ENCODE assay signal across 21 cellular contexts in the genomic region with DNA sequence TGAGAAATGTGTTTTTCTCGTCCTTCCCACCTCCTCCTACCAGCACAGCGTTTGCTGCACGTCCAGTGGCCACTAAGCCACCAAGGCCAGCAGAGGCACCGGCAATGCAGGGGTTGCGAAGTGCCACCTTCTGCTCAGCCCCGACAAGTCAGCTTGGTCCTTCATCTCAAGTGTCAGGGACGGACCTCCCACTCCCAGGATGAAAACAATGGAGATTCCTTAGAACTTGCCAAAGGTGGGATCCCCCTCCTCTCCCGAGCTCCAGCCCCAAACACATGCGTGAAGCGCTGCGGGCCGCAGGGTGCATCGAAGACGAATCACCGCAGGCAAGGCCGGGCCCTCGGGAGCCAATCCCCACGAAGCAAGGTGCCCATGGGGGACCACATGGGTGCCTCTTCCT.
"Had no signal": no experiment of that assay in that cellular context is flagged by ENCODE, and none has a peak within 500 bp of the region (broad histone marks: within the 10 kb centered on the region; RNA-seq: fewer than 3 reads in every experiment).

No MANE protein-coding gene starts in this region.

- H3K4me3 Mint-ChIP-seq: activated B cell treated with CpG ODN at 0.5 μM for 24 hours; activated CD4-positive, alpha-beta T cell treated with anti-CD3 and anti-CD28 coated beads, Interleukin-2, amount 10 ng/mL, durations not matched to agents 24 days and 14 days; activated naive CD4-positive, alpha-beta T cell treated with anti-CD3 and anti-CD28 coated beads, Interleukin-2, amount 10 ng/mL, durations not matched to agents 7 days and 5 days; activated naive CD8-positive, alpha-beta T cell treated with anti-CD3 and anti-CD28 coated beads for 36 hours; activated T-helper 17 cell treated with anti-CD3 and anti-CD28 coated beads, Interleukin-2, amount 50 U/mL, for 72 hours; T-helper 17 cell had no signal

- H3K27ac Mint-ChIP-seq: activated B cell treated with CpG ODN at 0.5 μM for 24 hours; activated CD4-positive, alpha-beta T cell treated with anti-CD3 and anti-CD28 coated beads, Interleukin-2, amount 10 ng/mL, durations not matched to agents 24 days and 14 days; activated naive CD4-positive, alpha-beta T cell treated with anti-CD3 and anti-CD28 coated beads, Interleukin-2, amount 10 ng/mL, durations not matched to agents 7 days and 5 days; activated naive CD8-positive, alpha-beta T cell treated with anti-CD3 and anti-CD28 coated beads for 36 hours; activated T-helper 17 cell treated with anti-CD3 and anti-CD28 coated beads, Interleukin-2, amount 50 U/mL, for 72 hours; T-helper 17 cell had no signal

- H3K27me3 Mint-ChIP-seq: activated B cell treated with CpG ODN at 0.5 μM for 24 hours; activated CD4-positive, alpha-beta T cell treated with anti-CD3 and anti-CD28 coated beads, Interleukin-2, amount 10 ng/mL, durations not matched to agents 24 days and 14 days; activated naive CD4-positive, alpha-beta T cell treated with anti-CD3 and anti-CD28 coated beads, Interleukin-2, amount 10 ng/mL, durations not matched to agents 7 days and 5 days; activated naive CD8-positive, alpha-beta T cell treated with anti-CD3 and anti-CD28 coated beads for 36 hours; activated T-helper 17 cell treated with anti-CD3 and anti-CD28 coated beads, Interleukin-2, amount 50 U/mL, for 72 hours; T-helper 17 cell had no signal

- H3K9me3 Mint-ChIP-seq: activated B cell treated with CpG ODN at 0.5 μM for 24 hours; activated CD4-positive, alpha-beta T cell treated with anti-CD3 and anti-CD28 coated beads, Interleukin-2, amount 10 ng/mL, durations not matched to agents 24 days and 14 days; activated naive CD4-positive, alpha-beta T cell treated with anti-CD3 and anti-CD28 coated beads, Interleukin-2, amount 10 ng/mL, durations not matched to agents 7 days and 5 days; activated naive CD8-positive, alpha-beta T cell treated with anti-CD3 and anti-CD28 coated beads for 36 hours; activated T-helper 17 cell treated with anti-CD3 and anti-CD28 coated beads, Interleukin-2, amount 50 U/mL, for 72 hours had no signal

- H3K4me1 Mint-ChIP-seq: activated B cell treated with CpG ODN at 0.5 μM for 24 hours; activated CD4-positive, alpha-beta T cell treated with anti-CD3 and anti-CD28 coated beads, Interleukin-2, amount 10 ng/mL, durations not matched to agents 24 days and 14 days; activated naive CD4-positive, alpha-beta T cell treated with anti-CD3 and anti-CD28 coated beads, Interleukin-2, amount 10 ng/mL, durations not matched to agents 7 days and 5 days; activated naive CD8-positive, alpha-beta T cell treated with anti-CD3 and anti-CD28 coated beads for 36 hours; activated T-helper 17 cell treated with anti-CD3 and anti-CD28 coated beads, Interleukin-2, amount 50 U/mL, for 72 hours; T-helper 17 cell had no signal

- DNase-seq: activated B cell treated with CpG ODN at 0.5 μM for 24 hours; activated CD4-positive, alpha-beta T cell treated with anti-CD3 and anti-CD28 coated beads for 1 hour; activated CD4-positive, alpha-beta T cell treated with anti-CD3 and anti-CD28 coated beads, Interleukin-2, amount 10 ng/mL, durations not matched to agents 24 days and 14 days; activated CD4-positive, alpha-beta T cell treated with anti-CD3 and anti-CD28 coated beads, Interleukin-2, amount 50 U/mL, for 48 hours; activated gamma-delta T cell treated with Interleukin-2 at 50 U/mL for 16 hours; activated naive CD4-positive, alpha-beta T cell treated with anti-CD3 and anti-CD28 coated beads, Interleukin-2, amount 10 ng/mL, durations not matched to agents 7 days and 5 days; activated naive CD8-positive, alpha-beta T cell treated with anti-CD3 and anti-CD28 coated beads for 36 hours; activated T-cell treated with anti-CD3 and anti-CD28 coated beads for 4 hours; activated T-cell treated with anti-CD3 and anti-CD28 coated beads, Interleukin-2, amount 50 U/mL, for 48 hours; central memory CD4-positive, alpha-beta T cell; Karpas-422; MM.1S; NCI-H1105; NCI-H1436; NCI-H1694 treated with DMSO at 0.1 percent for 48 hours; NCI-H2029 treated with DMSO at 0.1 percent for 48 hours; NCI-H524; SHP77 treated with DMSO at 0.1 percent for 48 hours; T-helper 17 cell; T-helper 9 cell had no signal

- H3K36me3 Mint-ChIP-seq: activated naive CD4-positive, alpha-beta T cell treated with anti-CD3 and anti-CD28 coated beads, Interleukin-2, amount 10 ng/mL, durations not matched to agents 7 days and 5 days had no signal

- ATAC-seq: activated T-helper 17 cell treated with anti-CD3 and anti-CD28 coated beads, Interleukin-2, amount 50 U/mL, for 72 hours; T-helper 17 cell had no signal
